Comparison of ENCODE assay signal across 22 cellular contexts in the genomic region with DNA sequence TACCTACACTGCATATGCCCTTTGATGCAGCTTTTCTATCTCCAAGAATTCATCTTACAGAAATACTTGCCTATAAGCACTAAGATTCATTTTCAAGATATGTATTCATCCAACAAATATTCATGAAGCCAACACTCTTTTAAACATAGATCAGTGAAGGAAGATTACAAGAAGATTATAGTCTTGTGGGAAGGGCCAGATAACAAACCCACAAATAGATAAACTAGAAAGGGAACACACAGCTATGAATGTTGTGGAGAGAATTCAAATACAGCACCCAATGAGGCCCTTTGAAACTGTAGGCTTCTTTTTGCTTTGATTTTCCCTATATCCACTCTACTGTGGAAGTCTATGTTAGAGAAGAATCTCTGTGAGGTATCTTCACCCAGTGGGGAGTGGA.
"Had no signal": no experiment of that assay in that cellular context is flagged by ENCODE, and none has a peak within 500 bp of the region (broad histone marks: within the 10 kb centered on the region; RNA-seq: fewer than 3 reads in every experiment).

No MANE protein-coding gene starts in this region.

- H3K36me3 ChIP-seq: MG63, SJCRH30 had no signal

- DNase-seq: KBM-7, MG63, NCI-H1092, NCI-H1105 treated with DMSO at 0.1 percent for 48 hours, NCI-H1417 treated with DMSO at 0.1 percent for 48 hours, NCI-H146, NCI-H1694 treated with DMSO at 0.1 percent for 48 hours, NCI-H1930, NCI-H2081, NCI-H2107, NCI-H2227 treated with DMSO at 0.1 percent for 48 hours, NCI-H446, NCI-H510A, NCI-H69, NCI-H774, PC-3, SHP77, SJCRH30 had no signal

- H3K4me3 ChIP-seq: MG63, SJCRH30 had no signal

- H3K9me3 ChIP-seq: MG63, SJCRH30 had no signal

- H3K4me1 ChIP-seq: SJCRH30 had no signal

- ATAC-seq: Panc1, PC-3, SK-N-SH treated with all-trans-retinoic acid at 6 μM for 48 hours had no signal

- H3K27me3 ChIP-seq: MG63, SJCRH30 had no signal

- H3K27ac ChIP-seq: HL-60, RWPE1, SJCRH30 had no signal
